ENCODE assay signal across 9 cellular contexts in genomic region chrX:78327370-78328048, GRCh38. TPM values are rescaled to one million over a fixed set of nuclear protein-coding genes. Genes with fewer than 3 reads are reported as not detected.
DNase-seq lines count a peak whose midpoint lies in the region; ATAC-seq lines count a peak whose summit lies in the region.
"Had no signal": no experiment of that assay in that cellular context is flagged by ENCODE, and none has a peak within 500 bp of the region (broad histone marks: within the 10 kb centered on the region; RNA-seq: fewer than 3 reads in every experiment).

Gene CYSLTR1 (minus strand): TSS chrX:78327611. CDS start chrX:78273746, 53,865 bp downstream.

- no peaks in the 10 kb centered on the region for H3K27me3 ChIP-seq in SJCRH30

- peak within 1 kb of the TSS in 7 of 10 donors; percentile 5 to 81 (median 51) for H3K27ac Mint-ChIP-seq in naive thymus-derived CD8-positive, alpha-beta T cell

- H3K4me3 Mint-ChIP-seq in naive thymus-derived CD8-positive, alpha-beta T cell = peak within 1 kb of the TSS in 7 of 10 donors; percentile 18 to 88 (median 37)

- no peaks in the 10 kb centered on the region for H3K9me3 ChIP-seq in SJCRH30 (replicated peaks)

- H3K36me3 Mint-ChIP-seq in naive thymus-derived CD8-positive, alpha-beta T cell = no peaks in the 10 kb centered on the region

- no peaks in the 10 kb centered on the region for H3K27me3 Mint-ChIP-seq in naive thymus-derived CD8-positive, alpha-beta T cell

- ATAC-seq in GM18861 (IDR thresholded peaks at IDR 0.05; ENCODE audit: unreplicated experiment) (peak; percentile 40), HG02870 (IDR thresholded peaks at IDR 0.05; ENCODE audit: unreplicated experiment) (peak; percentile 41)
- ATAC-seq in naive thymus-derived CD8-positive, alpha-beta T cell = no peak

- H3K36me3 ChIP-seq in SJCRH30 = no peaks in the 10 kb centered on the region

- H3K4me1 Mint-ChIP-seq in naive thymus-derived CD8-positive, alpha-beta T cell = peaks cover 22 to 68% (median 43%) of the 10 kb centered on the region in 4 donors

- H3K9me3 Mint-ChIP-seq in naive thymus-derived CD8-positive, alpha-beta T cell = peaks cover 0 to 2% (median 0%) of the 10 kb centered on the region in 9 donors

- no peak within 1 kb of the TSS for H3K4me3 ChIP-seq in SJCRH30

- H3K27ac ChIP-seq in SJCRH30 = no peak within 1 kb of the TSS
- H3K27ac ChIP-seq: KMS-11 had no signal

- H3K4me1 ChIP-seq in SJCRH30 = peaks cover 17% of the 10 kb centered on the region

- POLR2A ChIA-PET in naive thymus-derived CD8-positive, alpha-beta T cell (lab: Charles Lee) = no interaction called here

- DNase-seq in SKM-1 treated with dmso at 0.1 percent for 144 hours (lab: John Stamatoyannopoulos, UW; ENCODE audit: unreplicated experiment) (peak; percentile 76), NCI-H345 treated with DMSO at 0.1 percent for 48 hours (lab: John Stamatoyannopoulos, UW; ENCODE audit: unreplicated experiment) (no peak), NCI-H82 (lab: John Stamatoyannopoulos, UW) (no peak), SJCRH30 (no peak), NCI-H774 (lab: John Stamatoyannopoulos, UW) (no peak)
- no peak for DNase-seq in naive thymus-derived CD8-positive, alpha-beta T cell

RNA-seq across cellular contexts. Expression of gene CYSLTR1, which starts in this region (rescaled TPM):
- 1 to 10 TPM in 1 of 2 experiments, under 1 TPM in 1; 0.80 to 1.1 TPM for total RNA-seq in naive thymus-derived CD8-positive, alpha-beta T cell
- under 1 TPM; 0.50 to 0.85 (median 0.73) TPM for polyA plus RNA-seq in naive thymus-derived CD8-positive, alpha-beta T cell
- 0.13 and 0.36 TPM in 2 replicates for total RNA-seq in SJCRH30 (2014; rRNA removed; shearing (Covaris generic))

Comparison
In these comparisons a context has a peak if more than half of its experiments do, and no peak if none do; other contexts are left out.
1. ATAC-seq: peak in GM18861 (single experiment) and HG02870 (single experiment); none in naive thymus-derived CD8-positive, alpha-beta T cell (0 of 2).